Comparison of ENCODE assay signal across 10 cellular contexts in genomic region chr7:16422100-16422430, GRCh38. TPM values are rescaled to one million over a fixed set of nuclear protein-coding genes. Genes with fewer than 3 reads are reported as not detected.
DNase-seq lines count a peak whose midpoint lies in the region; ATAC-seq and TF ChIP-seq lines count a peak whose summit lies in the region.
"Had no signal": no experiment of that assay in that cellular context is flagged by ENCODE, and none has a peak within 500 bp of the region (broad histone marks: within the 10 kb centered on the region; RNA-seq: fewer than 3 reads in every experiment).

No MANE protein-coding gene starts in this region.

- no peaks in the 10 kb centered on the region for H3K9me3 ChIP-seq in testis

- TF ChIP-seq POLR2A in testis (IDR thresholded peaks at IDR 0.05), result no peak

- WGBS in testis, 2 donors, result 27 to 58% methylated on average over 1 of the region's 1 CpG

- peaks cover 7% of the 10 kb centered on the region for H3K36me3 Mint-ChIP-seq in activated CD4-positive, alpha-beta T cell treated with anti-CD3 and anti-CD28 coated beads, Interleukin-2, amount 10 ng/mL, durations not matched to agents 7 days and 5 days (ENCODE audit: low read depth)
- H3K36me3 Mint-ChIP-seq in activated naive CD8-positive, alpha-beta T cell, result no peaks in the 10 kb centered on the region

- CTCF ChIA-PET in activated CD4-positive, alpha-beta T cell treated with anti-CD3 and anti-CD28 coated beads, Interleukin-2, amount 10 ng/mL, durations not matched to agents 7 days and 5 days (lab: Charles Lee), result interaction anchor here (1.0 to 2.3 kb wide), 4 partner anchors 12 to 65 kb away, joined by 3 to 5 read pairs (median 4); no protein-coding TSS in a partner anchor

- peak overlapping the region; percentile 93 to 98 for H3K27ac ChIP-seq in testis
- H3K27ac ChIP-seq: C4-2B had no signal

- no peaks in the 10 kb centered on the region for H3K27me3 ChIP-seq in testis

- peak overlapping the region; percentile 62 for H3K4me3 Mint-ChIP-seq in activated CD4-positive, alpha-beta T cell treated with anti-CD3 and anti-CD28 coated beads, Interleukin-2, amount 10 ng/mL, durations not matched to agents 7 days and 5 days
- H3K4me3 Mint-ChIP-seq in activated naive CD8-positive, alpha-beta T cell, result peak overlapping the region; percentile 69

- H3K9me3 Mint-ChIP-seq in activated CD4-positive, alpha-beta T cell treated with anti-CD3 and anti-CD28 coated beads, Interleukin-2, amount 10 ng/mL, durations not matched to agents 7 days and 5 days, result peaks cover 8% of the 10 kb centered on the region
- no peaks in the 10 kb centered on the region for H3K9me3 Mint-ChIP-seq in activated naive CD8-positive, alpha-beta T cell (ENCODE audit: low read depth)

- DNase-seq in activated CD4-positive, alpha-beta T cell treated with anti-CD3 and anti-CD28 coated beads, Interleukin-2, amount 10 ng/mL, durations not matched to agents 7 days and 5 days, result no peak
- DNase-seq in activated CD4-positive, alpha-beta T cell treated with anti-CD3 and anti-CD28 coated beads for 4 hours, result no peak
- peak; percentile 28 for DNase-seq in kidney glomerular epithelial cell (lab: John Stamatoyannopoulos, UW)
- DNase-seq in testis, result no peak
- DNase-seq in effector CD8-positive, alpha-beta T cell (lab: John Stamatoyannopoulos, UW), result no peak

- H3K4me1 Mint-ChIP-seq in activated CD4-positive, alpha-beta T cell treated with anti-CD3 and anti-CD28 coated beads, Interleukin-2, amount 10 ng/mL, durations not matched to agents 7 days and 5 days, result peaks cover 21% of the 10 kb centered on the region
- H3K4me1 Mint-ChIP-seq in activated naive CD8-positive, alpha-beta T cell (ENCODE audit: low read depth), result peaks cover 21% of the 10 kb centered on the region

- TF ChIP-seq CTCF in testis (IDR thresholded peaks at IDR 0.05), result no peak

- POLR2A ChIA-PET in activated CD4-positive, alpha-beta T cell treated with anti-CD3 and anti-CD28 coated beads, Interleukin-2, amount 10 ng/mL, durations not matched to agents 7 days and 5 days (lab: Charles Lee), result no interaction called here

- peaks cover 2% of the 10 kb centered on the region for H3K27me3 Mint-ChIP-seq in activated CD4-positive, alpha-beta T cell treated with anti-CD3 and anti-CD28 coated beads, Interleukin-2, amount 10 ng/mL, durations not matched to agents 7 days and 5 days
- no peaks in the 10 kb centered on the region for H3K27me3 Mint-ChIP-seq in activated naive CD8-positive, alpha-beta T cell

- H3K4me1 ChIP-seq in testis, result peaks cover 16% of the 10 kb centered on the region

- intact Hi-C loops in testis (cut with DNase I; ENCODE audit: low total_unique reads), result loop anchor here (10.0 kb wide), 1 partner anchor 727 kb away; no protein-coding TSS in a partner anchor

- no peaks in the 10 kb centered on the region for H3K36me3 ChIP-seq in testis (ENCODE audit: low read depth, missing control alignments)

- H3K27ac Mint-ChIP-seq in activated CD4-positive, alpha-beta T cell treated with anti-CD3 and anti-CD28 coated beads, Interleukin-2, amount 10 ng/mL, durations not matched to agents 7 days and 5 days, result peak overlapping the region; percentile 83
- H3K27ac Mint-ChIP-seq in activated naive CD8-positive, alpha-beta T cell, result peak overlapping the region; percentile 82

- H3K4me3 ChIP-seq in testis, result peak overlapping the region in 1 of 2 donors; percentile 77

- ATAC-seq in GM19351 (IDR thresholded peaks at IDR 0.05; ENCODE audit: unreplicated experiment) (no peak), GM18502 (IDR thresholded peaks at IDR 0.05; ENCODE audit: poor library complexity, unreplicated experiment) (no peak)

RNA-seq across cellular contexts. Expression of gene CRPPA, which starts 0.7 kb away (rescaled TPM):
- under 1 TPM; 0.58 to 0.60 TPM for total RNA-seq in activated CD4-positive, alpha-beta T cell treated with anti-CD3 and anti-CD28 coated beads, Interleukin-2, amount 10 ng/mL, durations not matched to agents 7 days and 5 days
- 1 to 10 TPM; 2.1 to 3.7 TPM for total RNA-seq in testis
- polyA plus RNA-seq in testis (ENCODE audit: insufficient read depth, low read depth, low replicate concordance), result 1.5 TPM

RNA-seq across cellular contexts. Expression of gene SOSTDC1, which starts 43.5 kb away (rescaled TPM):
- total RNA-seq in activated CD4-positive, alpha-beta T cell treated with anti-CD3 and anti-CD28 coated beads, Interleukin-2, amount 10 ng/mL, durations not matched to agents 7 days and 5 days, result not detected
- total RNA-seq in testis, result 1 to 10 TPM; 1.5 to 3.8 TPM
- 5.1 TPM for polyA plus RNA-seq in testis (ENCODE audit: insufficient read depth, low read depth, low replicate concordance)
- total RNA-seq: H7 had no signal
